8 cellular contexts compared by ENCODE assay signal in genomic region chr5:73451218-73452130, GRCh38. TPM values are rescaled to one million over a fixed set of nuclear protein-coding genes. Genes with fewer than 3 reads are reported as not detected.
DNase-seq lines count a peak whose midpoint lies in the region; ATAC-seq and TF ChIP-seq lines count a peak whose summit lies in the region.

No MANE protein-coding gene starts in this region.

- TF ChIP-seq CTCF in Peyer's patch (IDR thresholded peaks at IDR 0.05), result peak in 5 of 6 experiments; percentile 44 to 90 (median 89)
- TF ChIP-seq CTCF in heart left ventricle (IDR thresholded peaks at IDR 0.05), result peak; percentile 64 to 87 (median 75)

- H3K9me3 ChIP-seq in Peyer's patch (no peaks in the 10 kb centered on the region), heart left ventricle (peaks cover 0 to under 1% (median 0%) of the 10 kb centered on the region in 12 donors)

- peak; percentile 35 to 79 (median 64) for ATAC-seq in heart left ventricle
- ATAC-seq in sciatic nerve, result peak; percentile 64

- TF ChIP-seq POLR2A in Peyer's patch (IDR thresholded peaks at IDR 0.05) (no peak), heart left ventricle (IDR thresholded peaks at IDR 0.05) (no peak)

- H3K27ac ChIP-seq in Peyer's patch, result no peak overlapping the region
- no peak overlapping the region for H3K27ac ChIP-seq in heart left ventricle

- WGBS in heart left ventricle, 4 donors, result 2 to 5% (median 3%) methylated on average over 32 to 70 of the region's 70 CpGs

- peak; percentile 27 for DNase-seq in SIG-M5 treated with dmso at 0.1 percent for 504 hours (lab: John Stamatoyannopoulos, UW; ENCODE audit: unreplicated experiment)
- no peak for DNase-seq in SIG-M5 (lab: John Stamatoyannopoulos, UW)
- peak; percentile 22 to 86 (median 81) for DNase-seq in Peyer's patch
- DNase-seq in activated gamma-delta T cell (lab: John Stamatoyannopoulos, UW), result peak; percentile 33
- peak; percentile 38 to 84 (median 63) for DNase-seq in heart left ventricle
- DNase-seq in sciatic nerve (ENCODE audit: low spot score), result peak; percentile 91
- no peak for DNase-seq in NCI-H187 treated with DMSO at 0.1 percent for 48 hours (lab: John Stamatoyannopoulos, UW)
- no peak for DNase-seq in cerebellum (ENCODE audit: low spot score)

- H3K36me3 ChIP-seq in Peyer's patch (no peaks in the 10 kb centered on the region), heart left ventricle (no peaks in the 10 kb centered on the region)

- H3K4me1 ChIP-seq in Peyer's patch, result peaks cover 0 to 27% (median 4%) of the 10 kb centered on the region in 4 donors
- H3K4me1 ChIP-seq in heart left ventricle, result peaks cover 0 to 32% (median 15%) of the 10 kb centered on the region in 12 donors

- H3K4me3 ChIP-seq in Peyer's patch (peak overlapping the region in 2 of 4 donors; percentile 35 to 40), heart left ventricle (peak overlapping the region in 3 of 12 donors; percentile 15 to 25 (median 18))

- intact Hi-C loops in heart left ventricle (cut with DNase I), result loop anchor here in 9 of 10 donors (2.0 to 10.0 kb wide), 5 partner anchors 219 to 369 kb away; no protein-coding TSS in a partner anchor
- intact Hi-C loops in sciatic nerve (cut with DNase I), result no loop called here

- H3K27me3 ChIP-seq in Peyer's patch, result peaks cover 0 to 33% of the 10 kb centered on the region in 2 donors
- H3K27me3 ChIP-seq in heart left ventricle, result peaks cover 58 to 88% (median 69%) of the 10 kb centered on the region in 9 donors

RNA-seq across cellular contexts. Expression of gene FOXD1, which starts 2.9 kb away (rescaled TPM):
- 10 to 100 TPM in 1 of 4 donors, 1 to 10 TPM in 3; 1.7 to 22.7 (median 4.5) TPM for total RNA-seq in Peyer's patch
- total RNA-seq in heart left ventricle, result under 1 TPM in 1 of 9 donors, not detected in 8; 0.18 TPM
- under 1 TPM in 1 of 2 donors, not detected in 1; 0.06 TPM for polyA plus RNA-seq in heart left ventricle
- total RNA-seq in sciatic nerve, result 99.3 TPM
- total RNA-seq in cerebellum, result 1.1 TPM

RNA-seq across cellular contexts. Expression of gene BTF3, which starts 46.8 kb away (rescaled TPM):
- total RNA-seq in Peyer's patch (100 to 1,000 TPM; 274 to 353 (median 301) TPM), heart left ventricle (100 to 1,000 TPM; 336 to 441 (median 407) TPM), sciatic nerve (508 TPM), cerebellum (194 TPM)
- polyA plus RNA-seq in heart left ventricle, result 100 to 1,000 TPM; 375 to 824 TPM

Comparison
In these comparisons a context has a peak if more than half of its experiments do, and no peak if none do; other contexts are left out.
1. DNase-seq: peak in SIG-M5 treated with dmso at 0.1 percent for 504 hours (single experiment), Peyer's patch (3 of 3), activated gamma-delta T cell (single experiment), heart left ventricle (5 of 5) and sciatic nerve (single experiment); none in SIG-M5 (single experiment), NCI-H187 treated with DMSO at 0.1 percent for 48 hours (single experiment) and cerebellum (single experiment).